In genomic region chr9:81521892-81522291, GRCh38 we compare ENCODE assay signal across 21 cellular contexts.
"Had no signal": no experiment of that assay in that cellular context is flagged by ENCODE, and none has a peak within 500 bp of the region (broad histone marks: within the 10 kb centered on the region; RNA-seq: fewer than 3 reads in every experiment).

No MANE protein-coding gene starts in this region.

- H3K4me1 ChIP-seq: ascending aorta had no signal

- H3K27ac ChIP-seq: ascending aorta, skin epidermis, transverse colon had no signal

- DNase-seq: activated CD4-positive, alpha-beta memory T cell treated with anti-CD3 and anti-CD28 coated beads for 36 hours; activated CD4-positive, alpha-beta T cell treated with anti-CD3 and anti-CD28 coated beads for 36 hours; activated CD8-positive, alpha-beta memory T cell treated with anti-CD3 and anti-CD28 coated beads, Interleukin-2, amount 10 ng/mL, durations not matched to agents 7 days and 5 days; activated naive CD4-positive, alpha-beta T cell treated with anti-CD3 and anti-CD28 coated beads for 36 hours; activated T-cell treated with anti-CD3 and anti-CD28 coated beads, Interleukin-2, amount 50 U/mL, for 1 hour; dermis blood vessel endothelial cell; effector memory CD8-positive, alpha-beta T cell; erythroblast; left ventricle myocardium superior; mesendoderm; retina; stimulated activated CD4-positive, alpha-beta T cell treated with anti-CD3 and anti-CD28 coated beads, Interleukin-15, amount 100 ng/mL, for 24 hours; stimulated activated CD4-positive, alpha-beta T cell treated with anti-CD3 and anti-CD28 coated beads, Interleukin-4, amount 100 ng/mL, for 1 hour; stimulated activated naive B cell treated with anti-CD40 and anti-IgM and Interleukin-4, amounts not matched to agents 10 μg/mL and 1 μg/mL and 100 μg/mL, for 72 hours; substantia nigra; transverse colon had no signal

- FAIRE-seq: keratinocyte had no signal

- H3K4me3 ChIP-seq: ascending aorta, hepatocyte, skin epidermis, transverse colon had no signal

- H3K36me3 ChIP-seq: ascending aorta, transverse colon had no signal

- H3K79me2 ChIP-seq: hepatocyte had no signal

- H3K27me3 ChIP-seq: ascending aorta, hepatocyte, transverse colon had no signal

- H2AFZ ChIP-seq: hepatocyte had no signal

- H3K9me3 ChIP-seq: ascending aorta, transverse colon had no signal

- H3K4me2 ChIP-seq: hepatocyte had no signal

- ATAC-seq: activated CD4-positive, alpha-beta T cell treated with anti-CD3 and anti-CD28 coated beads for 36 hours; activated CD8-positive, alpha-beta memory T cell treated with anti-CD3 and anti-CD28 coated beads, Interleukin-2, amount 10 ng/mL, durations not matched to agents 7 days and 5 days; effector memory CD8-positive, alpha-beta T cell; left ventricle myocardium superior; natural killer cell treated with Interleukin-12 subunit alpha and Interleukin-12 subunit beta and Interleukin-15 and Interleukin-18, amount 100 ng/mL, for 72 hours had no signal
